Comparison of ENCODE assay signal across 24 cellular contexts in genomic region chr14:25658988-25659387, GRCh38.
"Had no signal": no experiment of that assay in that cellular context is flagged by ENCODE, and none has a peak within 500 bp of the region (broad histone marks: within the 10 kb centered on the region; RNA-seq: fewer than 3 reads in every experiment).

No MANE protein-coding gene starts in this region.

- H3K4me3 Mint-ChIP-seq: activated B cell treated with CpG ODN at 0.5 μM for 24 hours; activated naive CD8-positive, alpha-beta T cell treated with anti-CD3 and anti-CD28 coated beads for 36 hours; activated T-cell treated with anti-CD3 and anti-CD28 coated beads, Interleukin-2, amount 50 U/mL, for 4 hours; nephron had no signal

- H3K27me3 ChIP-seq: neutrophil, ovary, right atrium auricular region, spleen, testis, upper lobe of left lung had no signal

- H3K36me3 Mint-ChIP-seq: activated naive CD8-positive, alpha-beta T cell treated with anti-CD3 and anti-CD28 coated beads for 36 hours had no signal

- H3K9me3 ChIP-seq: neutrophil, ovary, psoas muscle, spleen, testis, upper lobe of left lung had no signal

- H3K4me1 Mint-ChIP-seq: activated B cell treated with CpG ODN at 0.5 μM for 24 hours; activated naive CD8-positive, alpha-beta T cell treated with anti-CD3 and anti-CD28 coated beads for 36 hours; nephron had no signal

- H3K36me3 ChIP-seq: neutrophil, ovary, right atrium auricular region, spleen, upper lobe of left lung had no signal

- H3K27me3 Mint-ChIP-seq: activated B cell treated with CpG ODN at 0.5 μM for 24 hours; activated naive CD8-positive, alpha-beta T cell treated with anti-CD3 and anti-CD28 coated beads for 36 hours had no signal

- ATAC-seq: activated T-cell treated with anti-CD3 and anti-CD28 coated beads, Interleukin-2, amount 50 U/mL, for 4 hours; esophagus mucosa; psoas muscle had no signal

- DNase-seq: activated B cell treated with CpG ODN at 0.5 μM for 24 hours; activated CD4-positive, alpha-beta T cell treated with anti-CD3 and anti-CD28 coated beads for 4 hours; activated CD4-positive, alpha-beta T cell treated with anti-CD3 and anti-CD28 coated beads, Interleukin-2, amount 50 U/mL, for 48 hours; activated CD8-positive, alpha-beta memory T cell treated with anti-CD3 and anti-CD28 coated beads, Interleukin-2, amount 50 U/mL, for 48 hours; activated naive CD4-positive, alpha-beta T cell; activated naive CD8-positive, alpha-beta T cell treated with anti-CD3 and anti-CD28 coated beads for 36 hours; activated T-cell treated with anti-CD3 and anti-CD28 coated beads, Interleukin-2, amount 50 U/mL, for 4 hours; central memory CD4-positive, alpha-beta T cell; effector memory CD4-positive, alpha-beta T cell; foreskin melanocyte; hypothalamus; ovary; psoas muscle; spleen; stimulated activated CD4-positive, alpha-beta T cell treated with anti-CD3 and anti-CD28 coated beads, Interleukin-4, amount 100 ng/mL, for 1 hour; stimulated activated naive CD4-positive, alpha-beta T cell; T1000; testis; upper lobe of left lung had no signal

- H3K4me1 ChIP-seq: psoas muscle, right atrium auricular region, spleen, testis, upper lobe of left lung had no signal

- H3K27ac ChIP-seq: neutrophil, ovary, psoas muscle, right atrium auricular region, spleen, testis, upper lobe of left lung had no signal

- H3K27ac Mint-ChIP-seq: activated B cell treated with CpG ODN at 0.5 μM for 24 hours; activated naive CD8-positive, alpha-beta T cell treated with anti-CD3 and anti-CD28 coated beads for 36 hours; activated T-helper 2 cell treated with anti-CD3 and anti-CD28 coated beads, Interferon-gamma antibody, Interleukin-2, Interleukin-4, amounts not matched to agents 10 μg/mL and 5 μg/mL and 100 μg/mL, durations not matched to agents 14 hours and 24 hours and 36 hours; nephron had no signal

- H3K4me3 ChIP-seq: ovary, psoas muscle, right atrium auricular region, spleen, testis, upper lobe of left lung had no signal
